In the genomic region with DNA sequence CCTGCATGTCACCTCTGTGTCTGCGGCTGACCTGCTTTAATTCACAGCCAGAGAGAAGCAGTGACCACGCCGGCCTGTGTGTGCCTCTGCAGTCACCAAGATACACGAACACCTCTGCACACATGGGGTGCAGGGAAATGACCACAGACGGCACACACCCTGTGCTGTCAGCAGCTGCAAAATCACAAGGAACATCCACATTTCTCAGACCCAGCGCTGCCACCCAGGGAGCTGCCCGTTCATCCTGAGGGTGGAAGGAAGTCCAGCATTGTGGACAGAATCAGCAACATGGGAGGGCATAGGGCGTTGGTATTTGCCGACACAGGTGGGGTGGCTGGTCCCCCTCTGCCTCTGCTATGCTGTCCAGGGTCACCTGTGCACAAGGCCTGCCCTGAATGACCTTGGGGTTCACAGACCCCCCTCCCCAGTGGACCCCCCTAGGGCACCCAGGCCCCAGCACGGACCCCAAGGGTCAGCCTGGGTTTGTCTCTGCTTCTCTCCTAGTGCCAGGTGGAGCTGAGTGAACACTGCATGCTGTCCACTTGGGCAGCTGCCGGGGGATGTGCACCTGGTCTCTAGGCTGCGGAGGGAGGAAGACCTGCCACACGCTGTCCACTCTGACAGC, we compare ENCODE assay signal across 1 cellular context.
TF ChIP-seq lines count a peak whose summit lies in the region.

No MANE protein-coding gene starts in this region.

TF ChIP-seq in IMR-90, 13 proteins besides CTCF, POLR2A, EP300 and RAD21 (continued from another document):
- TF ChIP-seq, protein P1, sequence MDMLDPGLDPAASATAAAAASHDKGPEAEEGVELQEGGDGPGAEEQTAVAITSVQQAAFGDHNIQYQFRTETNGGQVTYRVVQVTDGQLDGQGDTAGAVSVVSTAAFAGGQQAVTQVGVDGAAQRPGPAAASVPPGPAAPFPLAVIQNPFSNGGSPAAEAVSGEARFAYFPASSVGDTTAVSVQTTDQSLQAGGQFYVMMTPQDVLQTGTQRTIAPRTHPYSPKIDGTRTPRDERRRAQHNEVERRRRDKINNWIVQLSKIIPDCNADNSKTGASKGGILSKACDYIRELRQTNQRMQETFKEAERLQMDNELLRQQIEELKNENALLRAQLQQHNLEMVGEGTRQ (IDR thresholded peaks at IDR 0.05; ENCODE audit: low read depth, low read length) = no peak
- TF ChIP-seq RCOR1 (IDR thresholded peaks at IDR 0.05; ENCODE audit: insufficient replicate concordance, low read length) = no peak
- TF ChIP-seq RFX5 (IDR thresholded peaks at IDR 0.05; ENCODE audit: low read depth, low read length) = no peak
- TF ChIP-seq MAFK (IDR thresholded peaks at IDR 0.05; ENCODE audit: low read depth, low read length) = no peak
- no peak for TF ChIP-seq MAZ (IDR thresholded peaks at IDR 0.05; ENCODE audit: borderline replicate concordance, low read depth, low read length)
